8 cellular contexts compared by ENCODE assay signal in genomic region chr9:78031826-78032598, GRCh38. TPM values are rescaled to one million over a fixed set of nuclear protein-coding genes. Genes with fewer than 3 reads are reported as not detected.
DNase-seq lines count a peak whose midpoint lies in the region; ATAC-seq and FAIRE-seq lines count a peak whose summit lies in the region.

No MANE protein-coding gene starts in this region.

- peak overlapping the region; percentile 94 for H3K27ac Mint-ChIP-seq in activated CD4-positive, alpha-beta T cell treated with anti-CD3 and anti-CD28 coated beads for 36 hours

- CTCF ChIA-PET in activated CD4-positive, alpha-beta T cell treated with anti-CD3 and anti-CD28 coated beads for 36 hours (lab: Charles Lee): interaction anchor here (0.8 to 5.3 kb wide), 2 partner anchors 54 to 56 kb away, joined by 3 to 64 read pairs; no protein-coding TSS in a partner anchor

- H3K9me3 ChIP-seq in small intestine (ENCODE audit: control insufficient read depth, low read depth): no peaks in the 10 kb centered on the region

- peak overlapping the region; percentile 86 to 90 for H3K4me3 ChIP-seq in small intestine (ENCODE audit: low read depth in 1 of 2, low read length in 2 of 2)

- no peaks in the 10 kb centered on the region for H3K9me3 Mint-ChIP-seq in activated CD4-positive, alpha-beta T cell treated with anti-CD3 and anti-CD28 coated beads for 36 hours (ENCODE audit: low read depth)

- peaks cover 52% of the 10 kb centered on the region for H3K4me1 Mint-ChIP-seq in activated CD4-positive, alpha-beta T cell treated with anti-CD3 and anti-CD28 coated beads for 36 hours

- no peaks in the 10 kb centered on the region for H3K36me3 Mint-ChIP-seq in activated CD4-positive, alpha-beta T cell treated with anti-CD3 and anti-CD28 coated beads for 36 hours (ENCODE audit: low read depth)

- peak overlapping the region; percentile 87 to 93 for H3K27ac ChIP-seq in small intestine (ENCODE audit: low read depth in 1 of 2, low read length in 1 of 2)

- peaks cover 0 to 10% of the 10 kb centered on the region in 2 donors for H3K4me1 ChIP-seq in small intestine (ENCODE audit: control insufficient read depth in 2 of 2, insufficient read depth in 1 of 2, low read depth in 1 of 2, low read length in 1 of 2)

- 0 to 2% (median 1%) methylated on average over 19 to 100 of the region's 100 CpGs for WGBS in small intestine, 3 donors

- peak; percentile 49 for ATAC-seq in activated CD4-positive, alpha-beta T cell treated with anti-CD3 and anti-CD28 coated beads for 36 hours
- ATAC-seq in HG03520 (IDR thresholded peaks at IDR 0.05; ENCODE audit: unreplicated experiment): no peak

- POLR2A ChIA-PET in activated CD4-positive, alpha-beta T cell treated with anti-CD3 and anti-CD28 coated beads for 36 hours (lab: Charles Lee): interaction anchor here (1.0 to 1.3 kb wide), 2 partner anchors 51 to 54 kb away, joined by 4 to 6 read pairs; no protein-coding TSS in a partner anchor

- FAIRE-seq in small intestine (lab: Jason Lieb, UNC): no peak

- intact Hi-C loops in activated CD4-positive, alpha-beta T cell treated with anti-CD3 and anti-CD28 coated beads for 36 hours (cut with DNase I, micrococcal nuclease): loop anchor here (1.0 to 10.0 kb wide), 12 partner anchors 90 to 1543 kb away; partner anchors contain the start of genes PSAT1 (in 2 of the 2), VPS13A (in 2 of the 2), CEP78 (in 1 of the 2) and TLE4 (in 1 of the 2)

- H3K4me3 Mint-ChIP-seq in activated CD4-positive, alpha-beta T cell treated with anti-CD3 and anti-CD28 coated beads for 36 hours: peak overlapping the region; percentile 86

- no peaks in the 10 kb centered on the region for H3K27me3 ChIP-seq in small intestine (ENCODE audit: control insufficient read depth in 2 of 2, insufficient read depth in 2 of 2, low read length in 2 of 2)

- H3K27me3 Mint-ChIP-seq in activated CD4-positive, alpha-beta T cell treated with anti-CD3 and anti-CD28 coated beads for 36 hours: no peaks in the 10 kb centered on the region

- no peaks in the 10 kb centered on the region for H3K36me3 ChIP-seq in small intestine (ENCODE audit: control insufficient read depth in 2 of 2, insufficient read depth in 2 of 2, low read length in 2 of 2)

- peak; percentile 80 for DNase-seq in 8988T
- peak; percentile 92 for DNase-seq in H4 (ENCODE audit: low spot score)
- DNase-seq in NCI-H345 (lab: John Stamatoyannopoulos, UW): peak; percentile 93
- peak; percentile 82 for DNase-seq in activated CD4-positive, alpha-beta T cell treated with anti-CD3 and anti-CD28 coated beads for 36 hours
- peak; percentile 91 for DNase-seq in cerebellar cortex (ENCODE audit: low spot score)
- DNase-seq in islet precursor cell: peak; percentile 98
- peak; percentile 91 for DNase-seq in small intestine

RNA-seq across cellular contexts. Expression of gene GNAQ, which starts 0.4 kb away (rescaled TPM):
- total RNA-seq in H4 (2014; rRNA removed; shearing (Covaris generic)): 17.5 and 20.6 TPM in 2 replicates
- 10 to 100 TPM; 22.8 to 24.7 TPM for total RNA-seq in activated CD4-positive, alpha-beta T cell treated with anti-CD3 and anti-CD28 coated beads for 36 hours
- 10 to 100 TPM in 2 of 3 donors, 1 to 10 TPM in 1; 10.0 to 16.1 (median 15.0) TPM for polyA plus RNA-seq in small intestine
